ENCODE assay signal across 16 cellular contexts in the genomic region with DNA sequence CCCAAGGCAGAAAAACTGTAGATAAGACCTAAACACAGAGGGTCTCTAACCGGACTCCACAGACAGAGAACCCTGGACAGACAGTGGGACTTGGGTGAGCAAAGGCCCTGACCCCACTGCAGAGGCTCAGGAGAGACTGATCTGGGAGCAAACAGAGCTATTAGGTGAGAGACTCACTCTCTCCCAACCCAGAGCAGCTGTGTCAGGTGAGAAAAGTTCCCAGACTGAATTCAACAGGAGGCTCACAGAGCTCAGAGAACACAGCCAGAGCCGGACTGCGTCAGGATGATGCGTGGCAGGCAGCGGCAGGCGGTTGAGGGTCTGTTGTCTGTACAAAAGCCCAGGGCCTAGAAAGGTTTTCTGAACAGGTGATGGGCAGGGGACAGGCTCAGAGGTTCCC. TPM values are rescaled to one million over a fixed set of nuclear protein-coding genes. Genes with fewer than 3 reads are reported as not detected.
DNase-seq lines count a peak whose midpoint lies in the region; ATAC-seq and TF ChIP-seq lines count a peak whose summit lies in the region.
"Had no signal": no experiment of that assay in that cellular context is flagged by ENCODE, and none has a peak within 500 bp of the region (broad histone marks: within the 10 kb centered on the region; RNA-seq: fewer than 3 reads in every experiment).

No MANE protein-coding gene starts in this region.

- no peaks in the 10 kb centered on the region for H3K9me3 ChIP-seq in right atrium auricular region
- H3K9me3 ChIP-seq in Karpas-422 (ENCODE audit: low read length) = no peaks in the 10 kb centered on the region
- H3K9me3 ChIP-seq: BLaER1 treated with 17β-estradiol and CSF1 and Interleukin-3, amounts not matched to agents 10 nM and 100 nM had no signal

- no peak overlapping the region for H2AFZ ChIP-seq in Karpas-422 (ENCODE audit: low read length)

- no peak overlapping the region for H3K4me3 Mint-ChIP-seq in osteocyte (ENCODE audit: unreplicated experiment)
- H3K4me3 Mint-ChIP-seq: B cell; CD8-positive, alpha-beta T cell; H9 had no signal

- no peaks in the 10 kb centered on the region for H3K9me3 Mint-ChIP-seq in osteocyte (ENCODE audit: unreplicated experiment)
- H3K9me3 Mint-ChIP-seq: CD8-positive, alpha-beta T cell; H9 had no signal

- ATAC-seq in left ventricle myocardium superior = no peak
- ATAC-seq: CD8-positive, alpha-beta T cell had no signal

- no peaks in the 10 kb centered on the region for H3K36me3 Mint-ChIP-seq in osteocyte (ENCODE audit: unreplicated experiment)
- H3K36me3 Mint-ChIP-seq: CD8-positive, alpha-beta T cell had no signal

- H3K79me2 ChIP-seq in Karpas-422 (ENCODE audit: low read length) = no peaks in the 10 kb centered on the region

- intact Hi-C loops in left ventricle myocardium superior (cut with micrococcal nuclease) = no loop called here

- H3K27me3 ChIP-seq in right atrium auricular region = no peaks in the 10 kb centered on the region
- H3K27me3 ChIP-seq in Karpas-422 (ENCODE audit: low read length) = no peaks in the 10 kb centered on the region

- peak; percentile 44 for DNase-seq in right atrium auricular region (ENCODE audit: low spot score)
- no peak for DNase-seq in left ventricle myocardium superior
- peak; percentile 37 for DNase-seq in islet precursor cell
- peak; percentile 60 for DNase-seq in osteocyte (ENCODE audit: extremely low spot score, unreplicated experiment)
- no peak for DNase-seq in NCI-H2029 treated with DMSO at 0.1 percent for 48 hours (lab: John Stamatoyannopoulos, UW)
- DNase-seq in OCI-M2 (lab: John Stamatoyannopoulos, UW; ENCODE audit: unreplicated experiment) = no peak
- DNase-seq in Karpas-422 = no peak
- DNase-seq: Calu3; CD8-positive, alpha-beta T cell; DMS79 treated with DMSO at 0.1 percent for 48 hours; GF-D8; GOT3; H9 had no signal

- H3K27ac ChIP-seq in right atrium auricular region = no peak overlapping the region
- H3K27ac ChIP-seq in Karpas-422 (ENCODE audit: low read length) = no peak overlapping the region
- H3K27ac ChIP-seq: BLaER1 treated with 17β-estradiol and CSF1 and Interleukin-3, amounts not matched to agents 10 nM and 100 nM had no signal

- H3K4me2 ChIP-seq in Karpas-422 (ENCODE audit: low read depth, low read length, poor library complexity, severe bottlenecking) = no peak overlapping the region
- H3K4me2 ChIP-seq: BLaER1 treated with 17β-estradiol and CSF1 and Interleukin-3, amounts not matched to agents 10 nM and 100 nM had no signal

- H3K4me1 ChIP-seq in right atrium auricular region (peaks cover 0 to 16% of the 10 kb centered on the region in 2 donors), Karpas-422 (ENCODE audit: low read length) (no peaks in the 10 kb centered on the region)

- peaks cover 1% of the 10 kb centered on the region for H3K4me1 Mint-ChIP-seq in osteocyte (ENCODE audit: unreplicated experiment)

- H3K9ac ChIP-seq in Karpas-422 (ENCODE audit: low read length) = no peak overlapping the region
- H3K9ac ChIP-seq: BLaER1 treated with 17β-estradiol and CSF1 and Interleukin-3, amounts not matched to agents 10 nM and 100 nM had no signal

- H4K20me1 ChIP-seq in Karpas-422 (ENCODE audit: insufficient read depth, low read depth, low read length) = no peaks in the 10 kb centered on the region
- H4K20me1 ChIP-seq: BLaER1 treated with 17β-estradiol and CSF1 and Interleukin-3, amounts not matched to agents 10 nM and 100 nM had no signal

- no peak overlapping the region for H3K27ac Mint-ChIP-seq in osteocyte (ENCODE audit: unreplicated experiment)
- H3K27ac Mint-ChIP-seq: B cell; CD8-positive, alpha-beta T cell; H9 had no signal

- no peaks in the 10 kb centered on the region for H3K9me2 ChIP-seq in Karpas-422 (replicated peaks; ENCODE audit: insufficient read depth, low read length)

- no peak overlapping the region for H3K4me3 ChIP-seq in right atrium auricular region
- H3K4me3 ChIP-seq in Karpas-422 (ENCODE audit: low read length) = no peak overlapping the region
- H3K4me3 ChIP-seq: BLaER1 treated with 17β-estradiol and CSF1 and Interleukin-3, amounts not matched to agents 10 nM and 100 nM had no signal

- H3K27me3 Mint-ChIP-seq in osteocyte (ENCODE audit: unreplicated experiment) = peaks cover 5% of the 10 kb centered on the region

- TF ChIP-seq CTCF in right atrium auricular region (IDR thresholded peaks at IDR 0.05) (no peak), osteocyte (IDR thresholded peaks at IDR 0.05) (no peak)

- no peaks in the 10 kb centered on the region for H3K36me3 ChIP-seq in right atrium auricular region
- no peaks in the 10 kb centered on the region for H3K36me3 ChIP-seq in Karpas-422 (ENCODE audit: insufficient read depth, low read length)
- H3K36me3 ChIP-seq: BLaER1 treated with 17β-estradiol and CSF1 and Interleukin-3, amounts not matched to agents 10 nM and 100 nM had no signal

RNA-seq across cellular contexts. Expression of gene RFPL2, which starts 5.5 kb away (rescaled TPM):
- total RNA-seq in right atrium auricular region (not detected), left ventricle myocardium superior (not detected), osteocyte (not detected in 2 replicates)
- total RNA-seq in Karpas-422 (2014; rRNA removed; shearing (Covaris generic); ENCODE audit: low replicate concordance) = not detected in 2 replicates
- total RNA-seq: A172; B cell; CD8-positive, alpha-beta T cell; H9 had no signal

RNA-seq across cellular contexts. Expression of gene C22orf42, which starts 40.2 kb away (rescaled TPM):
- total RNA-seq in right atrium auricular region (not detected), left ventricle myocardium superior (not detected), osteocyte (not detected in 2 replicates)
- total RNA-seq in Karpas-422 (2014; rRNA removed; shearing (Covaris generic); ENCODE audit: low replicate concordance) = not detected in 2 replicates
- total RNA-seq: A172; B cell; Calu3; CD8-positive, alpha-beta T cell; H9 had no signal

RNA-seq across cellular contexts. Expression of gene SLC5A4, which starts 55.8 kb away (rescaled TPM):
- total RNA-seq in right atrium auricular region = under 1 TPM in 1 of 2 donors, not detected in 1; 0.35 TPM
- not detected for total RNA-seq in left ventricle myocardium superior
- total RNA-seq in osteocyte = not detected in 2 replicates
- total RNA-seq in Karpas-422 (2014; rRNA removed; shearing (Covaris generic); ENCODE audit: low replicate concordance) = not detected in 2 replicates
- total RNA-seq: A172; B cell; Calu3; CD8-positive, alpha-beta T cell; H9 had no signal

Comparison
In these comparisons a context has a peak if more than half of its experiments do, and no peak if none do; other contexts are left out.
1. DNase-seq: peak in right atrium auricular region (single experiment), islet precursor cell (single experiment) and osteocyte (single experiment); none in left ventricle myocardium superior (single experiment), NCI-H2029 treated with DMSO at 0.1 percent for 48 hours (single experiment), OCI-M2 (single experiment) and Karpas-422 (single experiment).